ENCODE assay signal across 24 cellular contexts in genomic region chr10:70898687-70899086, GRCh38.
"Had no signal": no experiment of that assay in that cellular context is flagged by ENCODE, and none has a peak within 500 bp of the region (broad histone marks: within the 10 kb centered on the region; RNA-seq: fewer than 3 reads in every experiment).

No MANE protein-coding gene starts in this region.

- H3K9ac ChIP-seq: KMS-11 had no signal

- ATAC-seq: activated CD8-positive, alpha-beta T cell treated with anti-CD3 and anti-CD28 coated beads for 36 hours; activated T-cell treated with anti-CD3 and anti-CD28 coated beads, Interleukin-2, amount 50 U/mL, for 72 hours; activated T-helper 17 cell treated with anti-CD3 and anti-CD28 coated beads, Interleukin-2, amount 50 U/mL, for 72 hours; body of pancreas had no signal

- H2AFZ ChIP-seq: PC-9 had no signal

- H3K9me3 ChIP-seq: body of pancreas, breast epithelium, SJCRH30 had no signal

- H3K36me3 ChIP-seq: breast epithelium, SJCRH30 had no signal

- H3K27me3 ChIP-seq: body of pancreas, breast epithelium, SJCRH30 had no signal

- H3K27ac ChIP-seq: body of pancreas, breast epithelium, KMS-11, PC-9, SJCRH30, SK-N-MC had no signal

- H3K4me1 ChIP-seq: breast epithelium, SJCRH30 had no signal

- H3K4me2 ChIP-seq: KMS-11, PC-9 had no signal

- DNase-seq: activated CD4-positive, alpha-beta T cell treated with anti-CD3 and anti-CD28 coated beads, Interleukin-2, amount 10 ng/mL, durations not matched to agents 24 days and 14 days; activated CD4-positive, alpha-beta T cell treated with anti-CD3 and anti-CD28 coated beads, Interleukin-2, amount 50 U/mL, for 4 hours; activated CD8-positive, alpha-beta T cell treated with anti-CD3 and anti-CD28 coated beads for 36 hours; activated effector memory CD4-positive, alpha-beta T cell treated with anti-CD3 and anti-CD28 coated beads, Interleukin-2, amount 50 U/mL, for 16 hours; activated naive CD4-positive, alpha-beta T cell; activated naive CD8-positive, alpha-beta T cell treated with anti-CD3 and anti-CD28 coated beads, Interleukin-2, amount 10 ng/mL, durations not matched to agents 7 days and 5 days; activated T-cell treated with anti-CD3 and anti-CD28 coated beads, Interleukin-2, amount 50 U/mL, for 1 hour; activated T-cell treated with anti-CD3 and anti-CD28 coated beads, Interleukin-2, amount 50 U/mL, for 72 hours; caudate nucleus; NCI-H1105; NCI-H1417 treated with DMSO at 0.1 percent for 48 hours; NCI-H2081 treated with DMSO at 0.1 percent for 48 hours; NCI-H510A; NCI-H526; NCI-H748 treated with DMSO at 0.1 percent for 48 hours; NK-92 treated with Interleukin-12 subunit alpha and Interleukin-12 subunit beta, amount 100 ng/mL, for 24 hours; PC-9; SHP77; SJCRH30 had no signal

- H3K4me3 ChIP-seq: body of pancreas, breast epithelium, PC-9, SJCRH30, SK-N-MC had no signal
